1 cellular context compared by ENCODE assay signal in genomic region chr18:31039426-31039825, GRCh38.
TF ChIP-seq lines count a peak whose summit lies in the region.

No MANE protein-coding gene starts in this region.

TF ChIP-seq in HCT116, 20 proteins besides CTCF, POLR2A, EP300 and RAD21:
- TF ChIP-seq FOSL1 (IDR thresholded peaks at IDR 0.05; ENCODE audit: low read depth) (peak; percentile 32; the same call in 1 of the 2 replicates), SRF (IDR thresholded peaks at IDR 0.05; ENCODE audit: low read depth) (peak; percentile 87), SP1 (IDR thresholded peaks at IDR 0.05; ENCODE audit: low read depth) (peak; percentile 35; the same call in 1 of the 2 replicates), ELF1 (IDR thresholded peaks at IDR 0.05; ENCODE audit: borderline replicate concordance, low read depth) (no peak), JUND (IDR thresholded peaks at IDR 0.05) (0 out of 2 replicates have a peak, but pooled peaks have one; percentile 24)
